ENCODE assay signal across 30 cellular contexts in the genomic region with DNA sequence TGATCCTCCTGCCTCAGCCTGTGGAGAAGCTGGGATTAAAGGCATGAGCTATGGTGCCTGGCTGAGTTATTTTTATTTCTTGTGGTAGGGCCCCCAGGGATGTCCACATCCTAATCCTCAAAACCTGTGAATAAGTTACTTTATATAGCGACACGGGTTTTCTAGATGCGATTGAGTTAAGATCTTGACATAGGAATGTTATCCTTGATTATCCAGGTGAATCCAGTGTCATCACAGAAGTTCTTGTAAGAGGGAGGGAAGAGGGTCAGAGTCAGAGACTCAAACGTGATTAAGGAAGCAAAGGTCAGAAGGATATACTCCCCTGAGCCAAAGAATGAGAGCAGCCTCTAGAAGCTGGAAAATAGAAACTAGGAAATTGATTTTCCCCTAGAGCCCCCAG.
"Had no signal": no experiment of that assay in that cellular context is flagged by ENCODE, and none has a peak within 500 bp of the region (broad histone marks: within the 10 kb centered on the region; RNA-seq: fewer than 3 reads in every experiment).

No MANE protein-coding gene starts in this region.

- H3K27me3 ChIP-seq: ascending aorta, cardiac muscle cell had no signal

- H3K4me1 ChIP-seq: ascending aorta had no signal

- H3K36me3 ChIP-seq: ascending aorta, cardiac muscle cell, WERI-Rb-1 had no signal

- H3K4me3 ChIP-seq: ascending aorta, cardiac muscle cell had no signal

- DNase-seq: activated CD4-positive, alpha-beta memory T cell treated with anti-CD3 and anti-CD28 coated beads, Interleukin-2, amount 10 ng/mL, durations not matched to agents 7 days and 5 days; activated CD4-positive, alpha-beta T cell treated with anti-CD3 and anti-CD28 coated beads for 1 hour; activated CD4-positive, alpha-beta T cell treated with anti-CD3 and anti-CD28 coated beads for 36 hours; activated CD4-positive, alpha-beta T cell treated with anti-CD3 and anti-CD28 coated beads for 48 hours; activated CD4-positive, alpha-beta T cell treated with anti-CD3 and anti-CD28 coated beads, Interleukin-2, amount 10 ng/mL, durations not matched to agents 7 days and 5 days; activated CD4-positive, alpha-beta T cell treated with anti-CD3 and anti-CD28 coated beads, Interleukin-2, amount 50 U/mL, for 48 hours; activated CD4-positive, CD25-positive, alpha-beta regulatory T cell; activated CD8-positive, alpha-beta memory T cell treated with anti-CD3 and anti-CD28 coated beads for 24 hours; activated CD8-positive, alpha-beta memory T cell treated with anti-CD3 and anti-CD28 coated beads, Interleukin-2, amount 10 ng/mL, durations not matched to agents 7 days and 5 days; activated CD8-positive, alpha-beta memory T cell treated with anti-CD3 and anti-CD28 coated beads, Interleukin-2, amount 50 U/mL, for 48 hours; activated CD8-positive, alpha-beta T cell treated with anti-CD3 and anti-CD28 coated beads, Interleukin-2, amount 10 ng/mL, durations not matched to agents 7 days and 5 days; activated effector memory CD4-positive, alpha-beta T cell treated with Interleukin-2 at 50 U/mL for 16 hours; activated gamma-delta T cell; activated naive CD4-positive, alpha-beta T cell treated with anti-CD3 and anti-CD28 coated beads, Interleukin-2, amount 10 ng/mL, durations not matched to agents 7 days and 5 days; activated naive CD4-positive, alpha-beta T cell treated with Interleukin-2 at 50 U/mL for 16 hours; activated naive CD8-positive, alpha-beta T cell treated with anti-CD3 and anti-CD28 coated beads, Interleukin-2, amount 10 ng/mL, durations not matched to agents 7 days and 5 days; activated naive CD8-positive, alpha-beta T cell treated with anti-CD3 and anti-CD28 coated beads, Interleukin-2, amount 50 U/mL, for 24 hours; activated T-cell treated with anti-CD3 and anti-CD28 coated beads, Interleukin-2, amount 50 U/mL, for 24 hours; activated T-cell treated with anti-CD3 and anti-CD28 coated beads, Interleukin-2, amount 50 U/mL, for 48 hours; amygdala; anterior cingulate cortex; caudate nucleus; T-helper 1 cell; T-helper 2 cell; T-helper 9 cell; WERI-Rb-1 had no signal

- ATAC-seq: activated CD4-positive, alpha-beta T cell treated with anti-CD3 and anti-CD28 coated beads for 36 hours; activated CD4-positive, CD25-positive, alpha-beta regulatory T cell treated with anti-CD3 and anti-CD28 coated beads, Interleukin-2, amount 50 U/mL, for 24 hours; activated CD8-positive, alpha-beta memory T cell treated with anti-CD3 and anti-CD28 coated beads, Interleukin-2, amount 10 ng/mL, durations not matched to agents 7 days and 5 days; activated CD8-positive, alpha-beta T cell treated with anti-CD3 and anti-CD28 coated beads, Interleukin-2, amount 10 ng/mL, durations not matched to agents 7 days and 5 days; activated naive CD8-positive, alpha-beta T cell treated with anti-CD3 and anti-CD28 coated beads, Interleukin-2, amount 50 U/mL, for 24 hours; WTC11 had no signal

- H3K27ac ChIP-seq: ascending aorta, cardiac muscle cell, WERI-Rb-1 had no signal

- H3K9me3 ChIP-seq: ascending aorta had no signal
